8 cellular contexts compared by ENCODE assay signal in genomic region chr9:134475051-134475790, GRCh38.
DNase-seq lines count a peak whose midpoint lies in the region; FAIRE-seq and TF ChIP-seq lines count a peak whose summit lies in the region.

No MANE protein-coding gene starts in this region.

- H2AFZ ChIP-seq in MM.1S (ENCODE audit: low read length): no peak overlapping the region

- H3K9me2 ChIP-seq in MM.1S (replicated peaks; ENCODE audit: insufficient read depth, low read length): no peaks in the 10 kb centered on the region

- H3F3A ChIP-seq in MM.1S (ENCODE audit: insufficient read depth, low read length): no peaks in the 10 kb centered on the region

- no peak overlapping the region for H3K9ac ChIP-seq in MM.1S (ENCODE audit: low read length)

- intact Hi-C loops in activated T-helper 2 cell treated with anti-CD3 and anti-CD28 coated beads, Interferon-gamma antibody, Interleukin-2, Interleukin-4, amounts not matched to agents 10 μg/mL and 5 μg/mL and 100 μg/mL, durations not matched to agents 14 hours and 24 hours and 36 hours (cut with micrococcal nuclease): no loop called here

- no peak for FAIRE-seq in GM12892 (lab: Jason Lieb, UNC)

- no peaks in the 10 kb centered on the region for H3K9me3 Mint-ChIP-seq in activated T-helper 2 cell treated with anti-CD3 and anti-CD28 coated beads, Interferon-gamma antibody, Interleukin-2, Interleukin-4, amounts not matched to agents 10 μg/mL and 5 μg/mL and 100 μg/mL, durations not matched to agents 14 hours and 24 hours and 36 hours

- H3K4me3 Mint-ChIP-seq in activated T-helper 2 cell treated with anti-CD3 and anti-CD28 coated beads, Interferon-gamma antibody, Interleukin-2, Interleukin-4, amounts not matched to agents 10 μg/mL and 5 μg/mL and 100 μg/mL, durations not matched to agents 14 hours and 24 hours and 36 hours (ENCODE audit: low read depth): no peak overlapping the region

- H3K27me3 Mint-ChIP-seq in activated T-helper 2 cell treated with anti-CD3 and anti-CD28 coated beads, Interferon-gamma antibody, Interleukin-2, Interleukin-4, amounts not matched to agents 10 μg/mL and 5 μg/mL and 100 μg/mL, durations not matched to agents 14 hours and 24 hours and 36 hours (ENCODE audit: low read depth): no peaks in the 10 kb centered on the region

- H3K36me3 Mint-ChIP-seq in activated T-helper 2 cell treated with anti-CD3 and anti-CD28 coated beads, Interferon-gamma antibody, Interleukin-2, Interleukin-4, amounts not matched to agents 10 μg/mL and 5 μg/mL and 100 μg/mL, durations not matched to agents 14 hours and 24 hours and 36 hours (ENCODE audit: low read depth): no peaks in the 10 kb centered on the region

- no peak for TF ChIP-seq CTCF in MM.1S (IDR thresholded peaks at IDR 0.05; ENCODE audit: low read length)

- H3K4me3 ChIP-seq in MG63 (no peak overlapping the region), esophagus (ENCODE audit: low read depth in 1 of 2, low read length in 2 of 2) (no peak overlapping the region), MM.1S (ENCODE audit: low read length) (no peak overlapping the region)

- H3K4me1 ChIP-seq in esophagus (ENCODE audit: control insufficient read depth in 2 of 2, insufficient read depth in 2 of 2, low read length in 1 of 2): peaks cover 0 to 2% of the 10 kb centered on the region in 2 donors
- no peaks in the 10 kb centered on the region for H3K4me1 ChIP-seq in MM.1S (ENCODE audit: low read length)

- no peaks in the 10 kb centered on the region for H4K20me1 ChIP-seq in MM.1S (ENCODE audit: insufficient read depth, low read length)

- H3K27me3 ChIP-seq in MG63: no peaks in the 10 kb centered on the region
- no peaks in the 10 kb centered on the region for H3K27me3 ChIP-seq in esophagus (ENCODE audit: control insufficient read depth in 1 of 2, insufficient read depth in 2 of 2, low read length in 2 of 2)
- peaks cover 73% of the 10 kb centered on the region for H3K27me3 ChIP-seq in MM.1S (replicated peaks; ENCODE audit: insufficient read depth, low read length)

- 18 to 25% methylated on average over 25 of the region's 25 CpGs for WGBS in esophagus, 2 donors

- H3K27ac ChIP-seq in esophagus (ENCODE audit: low read depth in 2 of 2, low read length in 1 of 2) (peak overlapping the region; percentile 30 to 40), MM.1S (ENCODE audit: low read length) (no peak overlapping the region)

- H3K9me3 ChIP-seq in MG63 (no peaks in the 10 kb centered on the region), esophagus (ENCODE audit: control insufficient read depth in 2 of 2, insufficient read depth in 1 of 2, low read depth in 1 of 2, low read length in 1 of 2) (peaks cover 0 to 2% of the 10 kb centered on the region in 2 donors), MM.1S (replicated peaks; ENCODE audit: insufficient read depth, low read length) (no peaks in the 10 kb centered on the region)

- DNase-seq in AG20443 (ENCODE audit: low spot score) (peak; percentile 91), MG63 (peak; percentile 94), non-pigmented ciliary epithelial cell (ENCODE audit: low read depth) (peak; percentile 34), GM12892 (ENCODE audit: insufficient read length) (no peak), MM.1S (no peak), NCI-H2227 (lab: John Stamatoyannopoulos, UW; ENCODE audit: unreplicated experiment) (no peak)
- no peak for DNase-seq in activated T-helper 2 cell treated with anti-CD3 and anti-CD28 coated beads, Interferon-gamma antibody, Interleukin-2, Interleukin-4, amounts not matched to agents 10 μg/mL and 5 μg/mL and 100 μg/mL, durations not matched to agents 14 hours and 24 hours and 36 hours (ENCODE audit: low spot score)

- no peak for TF ChIP-seq POLR2A in GM12892 (IDR thresholded peaks at IDR 0.05; ENCODE audit: low read depth, low read length)

- H3K27ac Mint-ChIP-seq in activated T-helper 2 cell treated with anti-CD3 and anti-CD28 coated beads, Interferon-gamma antibody, Interleukin-2, Interleukin-4, amounts not matched to agents 10 μg/mL and 5 μg/mL and 100 μg/mL, durations not matched to agents 14 hours and 24 hours and 36 hours: no peak overlapping the region

- H3K4me1 Mint-ChIP-seq in activated T-helper 2 cell treated with anti-CD3 and anti-CD28 coated beads, Interferon-gamma antibody, Interleukin-2, Interleukin-4, amounts not matched to agents 10 μg/mL and 5 μg/mL and 100 μg/mL, durations not matched to agents 14 hours and 24 hours and 36 hours (ENCODE audit: low read depth): no peaks in the 10 kb centered on the region

- no peak overlapping the region for H3K4me2 ChIP-seq in MM.1S (ENCODE audit: low read depth, low read length)

- H3K36me3 ChIP-seq in MG63 (no peaks in the 10 kb centered on the region), esophagus (ENCODE audit: control insufficient read depth in 2 of 2, insufficient read depth in 2 of 2, low read length in 1 of 2) (no peaks in the 10 kb centered on the region), MM.1S (replicated peaks; ENCODE audit: insufficient read depth, low read length) (no peaks in the 10 kb centered on the region)

- H3K79me2 ChIP-seq in MM.1S (ENCODE audit: low read length): no peaks in the 10 kb centered on the region

Comparison
In these comparisons a context has a peak if more than half of its experiments do, and no peak if none do; other contexts are left out.
1. DNase-seq: peak in AG20443 (single experiment), MG63 (single experiment) and non-pigmented ciliary epithelial cell (single experiment); none in activated T-helper 2 cell treated with anti-CD3 and anti-CD28 coated beads, Interferon-gamma antibody, Interleukin-2, Interleukin-4, amounts not matched to agents 10 μg/mL and 5 μg/mL and 100 μg/mL, durations not matched to agents 14 hours and 24 hours and 36 hours (single experiment), GM12892 (single experiment), MM.1S (single experiment) and NCI-H2227 (single experiment).